In genomic region chr11:8328848-8329330, GRCh38 we compare ENCODE assay signal across 8 cellular contexts.
DNase-seq lines count a peak whose midpoint lies in the region; ATAC-seq, FAIRE-seq and TF ChIP-seq lines count a peak whose summit lies in the region.

No MANE protein-coding gene starts in this region.

- no peaks in the 10 kb centered on the region for H4K20me1 ChIP-seq in PC-9 (ENCODE audit: insufficient read depth)

- H3K9me3 Mint-ChIP-seq in activated T-helper 1 cell treated with anti-CD3 and anti-CD28 coated beads, Interleukin-12 subunit alpha, Interleukin-12 subunit beta, Interleukin-2, Interleukin-4 antibody, amounts not matched to agents 30 ng/mL and 10 ng/mL and 1 ng/mL, durations not matched to agents 14 hours and 24 hours and 36 hours, result no peaks in the 10 kb centered on the region

- no peaks in the 10 kb centered on the region for H3K9me2 ChIP-seq in PC-9 (ENCODE audit: insufficient read depth)

- TF ChIP-seq EP300 in tibial nerve (IDR thresholded peaks at IDR 0.05), result no peak

- H3K9me3 ChIP-seq in PC-9 (ENCODE audit: insufficient read depth, low read depth), result no peaks in the 10 kb centered on the region
- H3K9me3 ChIP-seq in tibial nerve, result no peaks in the 10 kb centered on the region

- TF ChIP-seq POLR2A in tibial nerve (IDR thresholded peaks at IDR 0.05), result no peak

- ATAC-seq in GM21786 (IDR thresholded peaks at IDR 0.05; ENCODE audit: unreplicated experiment) (peak; percentile 50), omental fat pad (ENCODE audit: low FRiP score) (peak; percentile 30)

- H3K27ac ChIP-seq in PC-9 (no peak overlapping the region), tibial nerve (no peak overlapping the region)

- TF ChIP-seq CTCF in PC-9 (conservative IDR thresholded peaks at IDR 0.05) (peak; percentile 85), omental fat pad (IDR thresholded peaks at IDR 0.05) (peak in 1 of 3 donors; percentile 6), tibial nerve (IDR thresholded peaks at IDR 0.05) (peak; percentile 60 to 72 (median 67))

- BruUV-seq in PC-9 (replicated peaks; lab: Mats Ljungman, UMichigan), result no TSS peak

- intact Hi-C loops in PC-9 (cut with micrococcal nuclease; ENCODE audit: unreplicated experiment), result loop anchor here (2.0 kb wide), 1 partner anchor 630 kb away; no protein-coding TSS in a partner anchor
- intact Hi-C loops in activated T-helper 1 cell treated with anti-CD3 and anti-CD28 coated beads, Interleukin-12 subunit alpha, Interleukin-12 subunit beta, Interleukin-2, Interleukin-4 antibody, amounts not matched to agents 30 ng/mL and 10 ng/mL and 1 ng/mL, durations not matched to agents 14 hours and 24 hours and 36 hours (cut with micrococcal nuclease), result loop anchor here (2.0 kb wide), 1 partner anchor 238 kb away; no protein-coding TSS in a partner anchor

- H2AFZ ChIP-seq in PC-9, result no peak overlapping the region

- no peak overlapping the region for H3K27ac Mint-ChIP-seq in activated T-helper 1 cell treated with anti-CD3 and anti-CD28 coated beads, Interleukin-12 subunit alpha, Interleukin-12 subunit beta, Interleukin-2, Interleukin-4 antibody, amounts not matched to agents 30 ng/mL and 10 ng/mL and 1 ng/mL, durations not matched to agents 14 hours and 24 hours and 36 hours

- no peaks in the 10 kb centered on the region for H3K4me1 Mint-ChIP-seq in activated T-helper 1 cell treated with anti-CD3 and anti-CD28 coated beads, Interleukin-12 subunit alpha, Interleukin-12 subunit beta, Interleukin-2, Interleukin-4 antibody, amounts not matched to agents 30 ng/mL and 10 ng/mL and 1 ng/mL, durations not matched to agents 14 hours and 24 hours and 36 hours (ENCODE audit: low read depth)

- H3K36me3 ChIP-seq in PC-9 (ENCODE audit: low read depth), result no peaks in the 10 kb centered on the region
- no peaks in the 10 kb centered on the region for H3K36me3 ChIP-seq in tibial nerve

- H3K4me1 ChIP-seq in PC-9 (replicated peaks; ENCODE audit: insufficient read depth), result 0 out of 2 replicates have a peak, but pooled peaks cover 8% of the 10 kb centered on the region
- H3K4me1 ChIP-seq in tibial nerve, result peaks cover 0 to 32% (median 12%) of the 10 kb centered on the region in 4 donors

- DNase-seq in DMS53 treated with DMSO at 0.1 percent for 48 hours (lab: John Stamatoyannopoulos, UW; ENCODE audit: unreplicated experiment) (peak; percentile 86), PC-9 (peak; percentile 82 to 86), frontal cortex (ENCODE audit: low spot score in 2 of 2) (peak; percentile 41 to 90), omental fat pad (ENCODE audit: low spot score) (peak; percentile 58), tibial nerve (ENCODE audit: low spot score in 2 of 2) (peak; percentile 29 to 56)
- DNase-seq in Jurkat, Clone E6-1 (ENCODE audit: low read depth, low spot score), result peak; percentile 22
- peak; percentile 42 for DNase-seq in activated T-helper 1 cell treated with anti-CD3 and anti-CD28 coated beads, Interleukin-12 subunit alpha, Interleukin-12 subunit beta, Interleukin-2, Interleukin-4 antibody, amounts not matched to agents 30 ng/mL and 10 ng/mL and 1 ng/mL, durations not matched to agents 14 hours and 24 hours and 36 hours (ENCODE audit: low spot score)

- CTCF ChIA-PET in PC-9 (lab: Charles Lee), result no interaction called here

- 7 to 36% methylated on average over 8 to 11 of the region's 11 CpGs for WGBS in tibial nerve, 2 donors

- H3K79me2 ChIP-seq in PC-9 (ENCODE audit: low read depth), result no peaks in the 10 kb centered on the region

- FAIRE-seq in frontal cortex (lab: Jason Lieb, UNC), result no peak

- H3K4me3 Mint-ChIP-seq in activated T-helper 1 cell treated with anti-CD3 and anti-CD28 coated beads, Interleukin-12 subunit alpha, Interleukin-12 subunit beta, Interleukin-2, Interleukin-4 antibody, amounts not matched to agents 30 ng/mL and 10 ng/mL and 1 ng/mL, durations not matched to agents 14 hours and 24 hours and 36 hours, result no peak overlapping the region

- 0 out of 2 replicates have a peak, but pooled peaks cover 3% of the 10 kb centered on the region for H3F3A ChIP-seq in PC-9 (ENCODE audit: insufficient read depth, low read depth)

- no peak overlapping the region for H3K4me3 ChIP-seq in Jurkat, Clone E6-1 (ENCODE audit: low read length)
- H3K4me3 ChIP-seq in PC-9 (peak overlapping the region; percentile 24; the same call in 1 of the 2 replicates), tibial nerve (no peak overlapping the region)

- H3K4me2 ChIP-seq in PC-9, result peak overlapping the region; percentile 65

- H3K27me3 ChIP-seq in PC-9 (ENCODE audit: insufficient read depth, low read depth), result no peaks in the 10 kb centered on the region
- peaks cover 0 to 5% of the 10 kb centered on the region in 2 donors for H3K27me3 ChIP-seq in tibial nerve

- H3K36me3 Mint-ChIP-seq in activated T-helper 1 cell treated with anti-CD3 and anti-CD28 coated beads, Interleukin-12 subunit alpha, Interleukin-12 subunit beta, Interleukin-2, Interleukin-4 antibody, amounts not matched to agents 30 ng/mL and 10 ng/mL and 1 ng/mL, durations not matched to agents 14 hours and 24 hours and 36 hours (ENCODE audit: low read depth), result no peaks in the 10 kb centered on the region

- POLR2A ChIA-PET in PC-9 (lab: Charles Lee; ENCODE audit: unreplicated experiment), result no interaction called here

- peaks cover 6% of the 10 kb centered on the region for H3K27me3 Mint-ChIP-seq in activated T-helper 1 cell treated with anti-CD3 and anti-CD28 coated beads, Interleukin-12 subunit alpha, Interleukin-12 subunit beta, Interleukin-2, Interleukin-4 antibody, amounts not matched to agents 30 ng/mL and 10 ng/mL and 1 ng/mL, durations not matched to agents 14 hours and 24 hours and 36 hours (ENCODE audit: insufficient read depth)

Comparison
In these comparisons a context has a peak if more than half of its experiments do, and no peak if none do; other contexts are left out.
1. DNase-seq: peak in every context shown above with its lines; median percentile 86 in DMS53 treated with DMSO at 0.1 percent for 48 hours; 84 in PC-9; 66 in frontal cortex; 58 in omental fat pad; 42 in tibial nerve; 42 in activated T-helper 1 cell treated with anti-CD3 and anti-CD28 coated beads, Interleukin-12 subunit alpha, Interleukin-12 subunit beta, Interleukin-2, Interleukin-4 antibody, amounts not matched to agents 30 ng/mL and 10 ng/mL and 1 ng/mL, durations not matched to agents 14 hours and 24 hours and 36 hours; 22 in Jurkat, Clone E6-1.